ENCODE assay signal across 19 cellular contexts in genomic region chr2:55720417-55720816, GRCh38. TPM values are rescaled to one million over a fixed set of nuclear protein-coding genes. Genes with fewer than 3 reads are reported as not detected.
DNase-seq lines count a peak whose midpoint lies in the region; ATAC-seq, FAIRE-seq and TF ChIP-seq lines count a peak whose summit lies in the region.
"Had no signal": no experiment of that assay in that cellular context is flagged by ENCODE, and none has a peak within 500 bp of the region (broad histone marks: within the 10 kb centered on the region; RNA-seq: fewer than 3 reads in every experiment).

No MANE protein-coding gene starts in this region.

- H2BK12ac ChIP-seq in H1 (ENCODE audit: low read depth, low read length) (no peak overlapping the region), trophoblast cell (ENCODE audit: low read length) (peak overlapping the region; percentile 58)

- POLR2A ChIA-PET in IMR-90 (lab: Charles Lee; ENCODE audit: unreplicated experiment) (no interaction called here), H1 (lab: Charles Lee; ENCODE audit: partially characterized antibody) (no interaction called here), OCI-LY7 (lab: Charles Lee) (no interaction called here)

- no peaks in the 10 kb centered on the region for H3K36me3 ChIP-seq in IMR-90 (ENCODE audit: control insufficient read depth, insufficient read depth, low read length)
- H3K36me3 ChIP-seq in H1 (ENCODE audit: control insufficient read depth in 2 of 4, insufficient read depth in 4 of 4, low read length in 3 of 4): no peaks in the 10 kb centered on the region
- H3K36me3 ChIP-seq in trophoblast cell (ENCODE audit: control insufficient read depth in 1 of 2, insufficient read depth in 2 of 2, low read length in 2 of 2): no peaks in the 10 kb centered on the region
- H3K36me3 ChIP-seq in OCI-LY7 (ENCODE audit: insufficient read depth, low read length): no peaks in the 10 kb centered on the region
- H3K36me3 ChIP-seq: BLaER1 treated with 17β-estradiol and CSF1 and Interleukin-3, amounts not matched to agents 10 nM and 100 nM; Peyer's patch; SJSA1 had no signal

- H3K9ac ChIP-seq in IMR-90 (ENCODE audit: low read depth, low read length) (no peak overlapping the region), H1 (replicated peaks in 1 of 4; ENCODE audit: extremely low read depth in 1 of 4, low read depth in 3 of 4, low read length in 3 of 4) (no peak overlapping the region), trophoblast cell (ENCODE audit: low read length) (no peak overlapping the region)
- H3K9ac ChIP-seq: BLaER1 treated with 17β-estradiol and CSF1 and Interleukin-3, amounts not matched to agents 10 nM and 100 nM had no signal

- H3K23ac ChIP-seq in IMR-90 (ENCODE audit: low read depth, low read length) (no peak overlapping the region), H1 (ENCODE audit: insufficient read length) (no peak overlapping the region), trophoblast cell (ENCODE audit: low read length) (no peak overlapping the region)

- CTCF ChIA-PET in IMR-90 (lab: Yijun Ruan, JAX) (no interaction called here), H1 (lab: Charles Lee; ENCODE audit: partially characterized antibody) (interaction anchor here (1.4 to 6.8 kb wide), 5 partner anchors 12 to 290 kb away, joined by 4 to 113 read pairs (median 20); no protein-coding TSS in a partner anchor), OCI-LY7 (lab: Charles Lee; ENCODE audit: unreplicated experiment) (no interaction called here)

- H3K14ac ChIP-seq in IMR-90 (replicated peaks; ENCODE audit: low read depth, low read length) (0 out of 2 replicates have a peak overlapping the region, but pooled peaks have one; percentile 23), H1 (ENCODE audit: insufficient read length) (no peak overlapping the region), trophoblast cell (ENCODE audit: low read length) (no peak overlapping the region)

- H4K91ac ChIP-seq in IMR-90 (ENCODE audit: insufficient read depth, low read depth, low read length) (peak overlapping the region; percentile 4; the same call in 1 of the 2 replicates), H1 (replicated peaks; ENCODE audit: insufficient read length, low read length) (no peak overlapping the region), trophoblast cell (ENCODE audit: low read depth, low read length) (no peak overlapping the region)

- H3K79me2 ChIP-seq in H1 (ENCODE audit: control insufficient read depth in 1 of 2, insufficient read depth in 2 of 2, low read length in 2 of 2) (no peaks in the 10 kb centered on the region), trophoblast cell (ENCODE audit: control insufficient read depth, insufficient read depth, low read length, poor library complexity) (no peaks in the 10 kb centered on the region), OCI-LY7 (ENCODE audit: insufficient read depth, low read depth, low read length) (no peaks in the 10 kb centered on the region)

- H2BK15ac ChIP-seq in IMR-90 (ENCODE audit: low read depth, low read length) (peak overlapping the region; percentile 28; the same call in 1 of the 3 replicates), H1 (ENCODE audit: low read length) (no peak overlapping the region)

- H3K4me3 ChIP-seq in IMR-90 (ENCODE audit: insufficient read depth, low read depth, low read length) (no peak overlapping the region), H1 (ENCODE audit: extremely low read depth in 1 of 4, insufficient read depth in 2 of 4, low read depth in 3 of 4, low read length in 4 of 4) (no peak overlapping the region), trophoblast cell (ENCODE audit: low read depth, low read length) (no peak overlapping the region), OCI-LY7 (ENCODE audit: low read depth, low read length, poor library complexity, severe bottlenecking) (no peak overlapping the region)
- H3K4me3 ChIP-seq: BLaER1 treated with 17β-estradiol and CSF1 and Interleukin-3, amounts not matched to agents 10 nM and 100 nM; Peyer's patch; SJSA1 had no signal

- H3K9me3 ChIP-seq in IMR-90 (ENCODE audit: control insufficient read depth, insufficient read depth, low read length) (no peaks in the 10 kb centered on the region), H1 (ENCODE audit: insufficient read depth in 2 of 2, low read depth in 1 of 2, low read length in 1 of 2) (no peaks in the 10 kb centered on the region), trophoblast cell (ENCODE audit: insufficient read depth, low read depth, low read length) (no peaks in the 10 kb centered on the region), OCI-LY7 (ENCODE audit: low read length) (no peaks in the 10 kb centered on the region)
- H3K9me3 ChIP-seq: BLaER1 treated with 17β-estradiol and CSF1 and Interleukin-3, amounts not matched to agents 10 nM and 100 nM; Peyer's patch; SJSA1 had no signal

- H3K4me2 ChIP-seq in IMR-90 (ENCODE audit: low read depth, low read length) (no peak overlapping the region), H1 (ENCODE audit: insufficient read depth in 1 of 2, low read depth in 2 of 2, low read length in 2 of 2) (no peak overlapping the region), trophoblast cell (ENCODE audit: low read length) (no peak overlapping the region), OCI-LY7 (ENCODE audit: low read length) (no peak overlapping the region)
- H3K4me2 ChIP-seq: BLaER1 treated with 17β-estradiol and CSF1 and Interleukin-3, amounts not matched to agents 10 nM and 100 nM had no signal

- H4K8ac ChIP-seq in IMR-90 (ENCODE audit: low read depth in 2 of 2, low read length in 2 of 2) (peak overlapping the region in 1 of 2 experiments; percentile 15; a peak in 1 of 4 replicates), H1 (ENCODE audit: extremely low read depth, insufficient read depth, low read length) (no peak overlapping the region), trophoblast cell (ENCODE audit: low read depth, low read length) (no peak overlapping the region)

- TF ChIP-seq CTCF in IMR-90 (conservative IDR thresholded peaks at IDR 0.05; ENCODE audit: low read depth, low read length) (no peak), H1 (IDR thresholded peaks at IDR 0.05; ENCODE audit: control extremely low read depth in 1 of 3, insufficient read depth in 1 of 3, low read depth in 1 of 3, low read length in 3 of 3) (no peak), OCI-LY7 (conservative IDR thresholded peaks at IDR 0.05; ENCODE audit: low read length) (no peak)

- in situ Hi-C loops in IMR-90 (cut with MboI; ENCODE audit: low sequenced_read_pairs): loop anchor here (25.0 kb wide), 1 partner anchor 1792 kb away; no protein-coding TSS in a partner anchor

- TF ChIP-seq RAD21 in IMR-90 (IDR thresholded peaks at IDR 0.05; ENCODE audit: low read length): no peak
- no peak for TF ChIP-seq RAD21 in H1 (IDR thresholded peaks at IDR 0.05 in 1 of 2, conservative IDR thresholded peaks at IDR 0.05 in 1 of 2; ENCODE audit: low read depth in 2 of 2, low read length in 2 of 2)

- H2BK5ac ChIP-seq in IMR-90 (ENCODE audit: low read depth, low read length, poor library complexity, severe bottlenecking) (no peak overlapping the region), H1 (ENCODE audit: low read depth, low read length) (no peak overlapping the region), trophoblast cell (ENCODE audit: low read depth, low read length, poor library complexity) (no peak overlapping the region)

- no peak for FAIRE-seq in H1 (lab: Jason Lieb, UNC)
- FAIRE-seq: GM12891 had no signal

- ATAC-seq in IMR-90 (ENCODE audit: low read depth): no peak
- no peak for ATAC-seq in left colon
- ATAC-seq: Right ventricle myocardium inferior had no signal

- no peak overlapping the region for H2AK9ac ChIP-seq in IMR-90 (replicated peaks; ENCODE audit: low read depth, low read length, poor library complexity)

- DNase-seq in IMR-90 (no peak), NCI-H69 (lab: John Stamatoyannopoulos, UW) (peak; percentile 84), H1 (ENCODE audit: low read depth in 1 of 2, low spot score in 2 of 2) (no peak), trophoblast cell (peak; percentile 6 to 23), left colon (no peak), OCI-LY7 (ENCODE audit: low spot score) (no peak), D341Med (ENCODE audit: low spot score) (no peak)
- DNase-seq: CD4-positive, alpha-beta memory T cell; DMS153; HCEC 1CT; NCI-H1105; NCI-H1694 treated with DMSO at 0.1 percent for 48 hours; NCI-H2081 treated with DMSO at 0.1 percent for 48 hours; NCI-H748 treated with DMSO at 0.1 percent for 48 hours; Peyer's patch had no signal

- intact Hi-C loops in IMR-90 (cut with micrococcal nuclease): no loop called here
- intact Hi-C loops in left colon (cut with DNase I, micrococcal nuclease): no loop called here
- intact Hi-C loops in OCI-LY7 (cut with micrococcal nuclease; ENCODE audit: unreplicated experiment): no loop called here

- H3K9me2 ChIP-seq in OCI-LY7 (ENCODE audit: insufficient read depth, low read length): no peaks in the 10 kb centered on the region

- H2AK5ac ChIP-seq in IMR-90 (ENCODE audit: low read depth, low read length): peak overlapping the region; percentile 74; the same call in 1 of the 2 replicates
- no peak overlapping the region for H2AK5ac ChIP-seq in H1 (ENCODE audit: low read depth, low read length)
- no peak overlapping the region for H2AK5ac ChIP-seq in trophoblast cell (ENCODE audit: low read length)

- dilution Hi-C loops in IMR-90 (cut with HindIII; ENCODE audit: low sequenced_read_pairs, unreplicated experiment): loop anchor here (25.0 kb wide), 1 partner anchor 292 kb away; no protein-coding TSS in a partner anchor

- no peak for TF ChIP-seq EP300 in H1 (IDR thresholded peaks at IDR 0.05; ENCODE audit: borderline replicate concordance in 1 of 2, low read depth in 2 of 2, low read length in 2 of 2)

- peak overlapping the region; percentile 30; the same call in 1 of the 2 replicates for H3K4ac ChIP-seq in IMR-90 (ENCODE audit: low read depth, low read length)
- no peak overlapping the region for H3K4ac ChIP-seq in H1 (replicated peaks; ENCODE audit: insufficient read length, low read depth, low read length)
- H3K4ac ChIP-seq in trophoblast cell (ENCODE audit: low read depth, low read length): no peak overlapping the region

- H3K4me1 ChIP-seq in IMR-90 (ENCODE audit: control insufficient read depth, insufficient read depth, low read length) (peaks cover 4% of the 10 kb centered on the region; the same call in 1 of the 2 replicates), H1 (replicated peaks in 1 of 4; ENCODE audit: control insufficient read depth in 3 of 4, insufficient read depth in 4 of 4, low read length in 3 of 4) (peaks cover 0 to 12% (median 4%) of the 10 kb centered on the region in 4 experiments; a peak in 4 of 7 replicates), trophoblast cell (ENCODE audit: control insufficient read depth in 1 of 2, insufficient read depth in 2 of 2, low read length in 2 of 2) (peaks cover 0 to 3% of the 10 kb centered on the region in 2 experiments), OCI-LY7 (ENCODE audit: insufficient read depth, low read length, poor library complexity, severe bottlenecking) (no peaks in the 10 kb centered on the region)
- H3K4me1 ChIP-seq: SJSA1 had no signal

- no peak for TF ChIP-seq POLR2A in IMR-90 (IDR thresholded peaks at IDR 0.05; ENCODE audit: low read depth, low read length)
- no peak for TF ChIP-seq POLR2A in H1 (IDR thresholded peaks at IDR 0.05; ENCODE audit: control extremely low read depth in 1 of 2, low read depth in 2 of 2, low read length in 2 of 2)

- WGBS in IMR-90 (ENCODE audit: extremely low coverage in 2 of 2, insufficient read length in 1 of 2), 2 experiments: 93% methylated on average over 5 of the region's 11 CpGs; no CpG with 5 or more reads in 1 of the 2 experiments
- 92% methylated on average over 9 of the region's 11 CpGs; no CpG with 5 or more reads in 1 of the 2 experiments for whole genome bisulfite sequencing in H1 (ENCODE audit: extremely low coverage in 1 of 2, insufficient coverage in 1 of 2, insufficient read length in 1 of 2, insufficient replicate concordance in 2 of 2, low coverage in 1 of 2, low lambda C conversion rate in 2 of 2, missing lambda C conversion rate in 1 of 2), 2 experiments
- WGBS in trophoblast cell (ENCODE audit: extremely low coverage, insufficient coverage, insufficient read length): no CpG with 5 or more reads among the region's 11 CpGs

- H3K9me1 ChIP-seq in IMR-90 (ENCODE audit: insufficient read depth, low read length): no peaks in the 10 kb centered on the region

- H2BK120ac ChIP-seq in IMR-90 (ENCODE audit: low read depth, low read length) (peak overlapping the region; percentile 27; the same call in 1 of the 2 replicates), H1 (replicated peaks; ENCODE audit: low read depth, low read length) (no peak overlapping the region), trophoblast cell (ENCODE audit: insufficient read depth, low read length, poor library complexity) (no peak overlapping the region)

- H4K12ac ChIP-seq in trophoblast cell (ENCODE audit: low read depth, low read length): no peak overlapping the region

- no peak overlapping the region for H3K18ac ChIP-seq in IMR-90 (ENCODE audit: low read depth, low read length)
- H3K18ac ChIP-seq in H1 (ENCODE audit: extremely low read depth, low read length): no peak overlapping the region
- no peak overlapping the region for H3K18ac ChIP-seq in trophoblast cell (ENCODE audit: low read length)

- H3K56ac ChIP-seq in IMR-90 (ENCODE audit: extremely low read depth, insufficient read depth, low read length): no peak overlapping the region
- H3K56ac ChIP-seq in H1 (replicated peaks; ENCODE audit: insufficient read length, low read depth, low read length): no peak overlapping the region

- H2BK20ac ChIP-seq in IMR-90 (ENCODE audit: low read depth, low read length) (no peak overlapping the region), H1 (ENCODE audit: low read length) (peak overlapping the region; percentile 7; the same call in 1 of the 2 replicates)

- H4K20me1 ChIP-seq in IMR-90 (ENCODE audit: insufficient read depth, low read length): no peaks in the 10 kb centered on the region
- H4K20me1 ChIP-seq in H1 (replicated peaks in 1 of 2; ENCODE audit: control insufficient read depth in 1 of 2, insufficient read depth in 2 of 2, low read length in 2 of 2): no peaks in the 10 kb centered on the region
- no peaks in the 10 kb centered on the region for H4K20me1 ChIP-seq in OCI-LY7 (ENCODE audit: insufficient read depth, low read length)
- H4K20me1 ChIP-seq: BLaER1 treated with 17β-estradiol and CSF1 and Interleukin-3, amounts not matched to agents 10 nM and 100 nM had no signal

- H2AFZ ChIP-seq in IMR-90 (replicated peaks; ENCODE audit: low read length, poor library complexity) (peak overlapping the region; percentile 44), H1 (ENCODE audit: low read length) (0 out of 2 replicates have a peak overlapping the region, but pooled peaks have one; percentile 20), trophoblast cell (ENCODE audit: insufficient read depth, low read length, poor library complexity) (no peak overlapping the region), OCI-LY7 (ENCODE audit: low read length) (no peak overlapping the region)

- H3K27ac ChIP-seq in IMR-90 (ENCODE audit: insufficient read depth, low read length) (no peak overlapping the region), H1 (ENCODE audit: low read depth, low read length) (no peak overlapping the region), trophoblast cell (ENCODE audit: low read depth, low read length) (no peak overlapping the region), OCI-LY7 (ENCODE audit: low read depth, low read length, poor library complexity, severe bottlenecking) (no peak overlapping the region)
- H3K27ac ChIP-seq: BLaER1 treated with 17β-estradiol and CSF1 and Interleukin-3, amounts not matched to agents 10 nM and 100 nM; Peyer's patch; SJSA1 had no signal

- no peaks in the 10 kb centered on the region for H3K23me2 ChIP-seq in H1 (ENCODE audit: low read depth, low read length)

- H3K79me1 ChIP-seq in IMR-90 (ENCODE audit: low read depth in 1 of 2, low read length in 2 of 2) (no peaks in the 10 kb centered on the region), H1 (ENCODE audit: low read depth, low read length) (no peaks in the 10 kb centered on the region), trophoblast cell (ENCODE audit: low read length) (no peaks in the 10 kb centered on the region)

- H4K5ac ChIP-seq in IMR-90 (ENCODE audit: low read depth, low read length): no peak overlapping the region
- H4K5ac ChIP-seq in H1 (ENCODE audit: insufficient read length, low read depth, low read length): no peak overlapping the region

- H3K27me3 ChIP-seq in IMR-90 (ENCODE audit: control insufficient read depth, insufficient read depth, low read length) (no peaks in the 10 kb centered on the region), H1 (replicated peaks in 1 of 4; ENCODE audit: control insufficient read depth in 3 of 4, extremely low read depth in 1 of 4, insufficient read depth in 3 of 4, low read length in 3 of 4) (no peaks in the 10 kb centered on the region), trophoblast cell (ENCODE audit: insufficient read depth, low read length) (no peaks in the 10 kb centered on the region)
- H3K27me3 ChIP-seq: BLaER1 treated with 17β-estradiol and CSF1 and Interleukin-3, amounts not matched to agents 10 nM and 100 nM; Peyer's patch; SJSA1 had no signal

- BruUV-seq in IMR-90 (replicated peaks; lab: Mats Ljungman, UMichigan): no TSS peak
- BruUV-seq in OCI-LY7 (replicated peaks; lab: Mats Ljungman, UMichigan): no TSS peak

RNA-seq across cellular contexts. Expression of gene PNPT1, which starts 26.8 kb away (rescaled TPM):
- total RNA-seq in IMR-90 (2012; rRNA removed): 14.3 and 22.2 TPM in 2 replicates
- polyA plus RNA-seq in IMR-90 (2012; rRNA removed): 9.1 and 11.2 TPM in 2 replicates
- 1.4 and 1.6 TPM in 2 replicates for polyA plus RNA-seq in IMR-90 (2012; cell fraction: cytosol; rRNA removed)
- 2.1 and 7.1 TPM in 2 replicates for polyA plus RNA-seq in IMR-90 (2012; cell fraction: nucleus; rRNA removed; ENCODE audit: low replicate concordance)
- total RNA-seq in H1 (2021; fragmentation: NEBNext Ultra II Directional; extraction: Animal tissue kit (Norgen Biotek cat#: 25700)): 40.2 and 43.2 TPM in 2 replicates
- polyA plus RNA-seq in H1 (2011; rRNA removed): 8.3 and 36.0 TPM in 2 replicates
- 11.2 TPM for polyA plus RNA-seq in H1 (2011; cell fraction: cytosol; rRNA removed)
- 24.8 TPM for polyA plus RNA-seq in H1 (2011; cell fraction: nucleus; rRNA removed)
- polyA plus RNA-seq in H1 (2012, experiment 1 of 2): 15.8 to 31.0 TPM (median 23.2 TPM) in 4 replicates
- 1.6 TPM for polyA plus RNA-seq in H1 (2012, experiment 2 of 2)
- polyA plus RNA-seq in H1 (2013, experiment 1 of 2): 24.2 TPM
- polyA plus RNA-seq in H1 (2013, experiment 2 of 2): 29.4 TPM
- polyA minus RNA-seq in H1 (2011; rRNA and poly(A)+ RNA removed): 16.3 and 18.0 TPM in 2 replicates
- polyA minus RNA-seq in H1 (2011; cell fraction: cytosol; rRNA and poly(A)+ RNA removed): 62.2 TPM
- 45.0 TPM for polyA minus RNA-seq in H1 (2011; cell fraction: nucleus; rRNA and poly(A)+ RNA removed)
- polyA plus RNA-seq in trophoblast cell (2013): 5.0 and 5.5 TPM in 2 replicates
- total RNA-seq in left colon: 10 to 100 TPM; 18.4 to 20.0 TPM
- 29.9 and 35.1 TPM in 2 replicates for total RNA-seq in OCI-LY7 (2014; rRNA removed; shearing (Covaris generic))
- 39.0 and 45.0 TPM in 2 replicates for total RNA-seq in OCI-LY7 (2022)

Comparison
In these comparisons a context has a peak if more than half of its experiments do, and no peak if none do; other contexts are left out.
1. DNase-seq: peak in NCI-H69 (single experiment) and trophoblast cell (2 of 2); none in IMR-90 (single experiment), H1 (0 of 2), left colon (0 of 2), OCI-LY7 (single experiment) and D341Med (single experiment).
2. H2AFZ ChIP-seq: peak in IMR-90 (single experiment) and H1 (single experiment); none in trophoblast cell (single experiment) and OCI-LY7 (single experiment).